In genomic region chr1:32447469-32448185, GRCh38 we compare ENCODE assay signal across 10 cellular contexts. TPM values are rescaled to one million over a fixed set of nuclear protein-coding genes. Genes with fewer than 3 reads are reported as not detected.
DNase-seq lines count a peak whose midpoint lies in the region; ATAC-seq, FAIRE-seq and TF ChIP-seq lines count a peak whose summit lies in the region.
"Had no signal": no experiment of that assay in that cellular context is flagged by ENCODE, and none has a peak within 500 bp of the region (broad histone marks: within the 10 kb centered on the region; RNA-seq: fewer than 3 reads in every experiment).

No MANE protein-coding gene starts in this region.

- no peak for FAIRE-seq in kidney (lab: Jason Lieb, UNC)

- CTCF ChIA-PET in WTC11 (lab: Charles Lee), result interaction anchor here (0.6 to 2.8 kb wide), 6 partner anchors 9 to 203 kb away, joined by 3 to 16 read pairs (median 5); partner anchors contain the start of genes RBBP4 and ZBTB8B

- intact Hi-C loops in kidney (cut with DNase I), result no loop called here

- H3K27me3 Mint-ChIP-seq in WTC11 (ENCODE audit: low read depth), result peaks cover 7% of the 10 kb centered on the region

- H3K27ac ChIP-seq in gastroesophageal sphincter, result peak overlapping the region in 1 of 4 donors; percentile 53
- H3K27ac ChIP-seq in tibial nerve, result no peak overlapping the region
- H3K27ac ChIP-seq in kidney (ENCODE audit: low read depth in 2 of 2, low read length in 2 of 2), result no peak overlapping the region
- H3K27ac ChIP-seq: parathyroid adenoma had no signal

- peaks cover 29% of the 10 kb centered on the region for H3K36me3 Mint-ChIP-seq in WTC11

- H3K4me3 ChIP-seq in gastroesophageal sphincter, result peak overlapping the region; percentile 27 to 43
- H3K4me3 ChIP-seq in retinal pigment epithelial cell (ENCODE audit: low read length), result peak overlapping the region; percentile 20
- peak overlapping the region in 2 of 4 donors; percentile 3 to 35 for H3K4me3 ChIP-seq in tibial nerve
- no peak overlapping the region for H3K4me3 ChIP-seq in kidney (ENCODE audit: low read length in 2 of 2)

- peaks cover 0 to 14% (median 0%) of the 10 kb centered on the region in 3 donors for H3K4me1 ChIP-seq in gastroesophageal sphincter
- H3K4me1 ChIP-seq in tibial nerve, result peaks cover 0 to 6% (median 0%) of the 10 kb centered on the region in 4 donors
- H3K4me1 ChIP-seq in kidney (ENCODE audit: control insufficient read depth in 1 of 2, insufficient read depth in 1 of 2, low read depth in 1 of 2, low read length in 2 of 2), result no peaks in the 10 kb centered on the region
- H3K4me1 ChIP-seq: parathyroid adenoma had no signal

- no peaks in the 10 kb centered on the region for H3K27me3 ChIP-seq in gastroesophageal sphincter
- H3K27me3 ChIP-seq in tibial nerve, result peaks cover 0 to 8% of the 10 kb centered on the region in 2 donors

- ATAC-seq in WTC11 (peak; percentile 86), gastroesophageal sphincter (no peak), HG03460 (IDR thresholded peaks at IDR 0.05; ENCODE audit: unreplicated experiment) (no peak)

- peak; percentile 61 for DNase-seq in H4 (ENCODE audit: low spot score)
- peak; percentile 81 for DNase-seq in WTC11 (ENCODE audit: low spot score)
- no peak for DNase-seq in retinal pigment epithelial cell (ENCODE audit: low read depth)
- DNase-seq in tibial nerve (ENCODE audit: low spot score in 2 of 2), result no peak
- DNase-seq in kidney, result no peak
- no peak for DNase-seq in activated CD4-positive, alpha-beta T cell treated with anti-CD3 and anti-CD28 coated beads for 1 hour

- H3K27ac Mint-ChIP-seq in WTC11, result peak overlapping the region; percentile 10
- H3K27ac Mint-ChIP-seq: IgD-negative memory B cell had no signal

- peak overlapping the region in 1 of 2 donors; percentile 26 for H3K9ac ChIP-seq in kidney (ENCODE audit: low read length in 2 of 2)
- H3K9ac ChIP-seq: parathyroid adenoma had no signal

- TF ChIP-seq CTCF in WTC11 (IDR thresholded peaks at IDR 0.05), result no peak
- TF ChIP-seq CTCF in gastroesophageal sphincter (IDR thresholded peaks at IDR 0.05), result no peak
- TF ChIP-seq CTCF in retinal pigment epithelial cell (conservative IDR thresholded peaks at IDR 0.05; ENCODE audit: low read depth, low read length), result no peak
- TF ChIP-seq CTCF in tibial nerve (IDR thresholded peaks at IDR 0.05), result no peak
- TF ChIP-seq CTCF in kidney (IDR thresholded peaks at IDR 0.05; ENCODE audit: borderline replicate concordance, extremely low read depth, insufficient read depth), result no peak

- no peak for TF ChIP-seq EP300 in gastroesophageal sphincter (IDR thresholded peaks at IDR 0.05)
- TF ChIP-seq EP300 in tibial nerve (IDR thresholded peaks at IDR 0.05), result no peak

- H3K9me3 Mint-ChIP-seq in WTC11, result peaks cover 31% of the 10 kb centered on the region

- H3K4me3 Mint-ChIP-seq in WTC11, result peak overlapping the region; percentile 62
- H3K4me3 Mint-ChIP-seq: IgD-negative memory B cell had no signal

- H3K4me1 Mint-ChIP-seq in WTC11, result peaks cover 47% of the 10 kb centered on the region
- H3K4me1 Mint-ChIP-seq: IgD-negative memory B cell had no signal

- no peaks in the 10 kb centered on the region for H3K36me3 ChIP-seq in gastroesophageal sphincter
- H3K36me3 ChIP-seq in tibial nerve, result no peaks in the 10 kb centered on the region
- no peaks in the 10 kb centered on the region for H3K36me3 ChIP-seq in kidney (ENCODE audit: control insufficient read depth in 1 of 2, insufficient read depth in 2 of 2, low read length in 2 of 2)

- 15% methylated on average over 9 to 11 of the region's 13 CpGs for WGBS in gastroesophageal sphincter (ENCODE audit: low coverage in 1 of 2), 2 donors
- WGBS in tibial nerve, 2 donors, result 19 to 26% methylated on average over 13 of the region's 13 CpGs

- TF ChIP-seq POLR2A in gastroesophageal sphincter (IDR thresholded peaks at IDR 0.05) (no peak), tibial nerve (IDR thresholded peaks at IDR 0.05) (no peak)

- POLR2A ChIA-PET in WTC11 (lab: Charles Lee), result interaction anchor here (0.5 to 0.6 kb wide), 2 partner anchors 57 to 77 kb away, joined by 4 to 5 read pairs; no protein-coding TSS in a partner anchor

- peaks cover 0 to 11% (median 0%) of the 10 kb centered on the region in 3 donors for H3K9me3 ChIP-seq in gastroesophageal sphincter
- H3K9me3 ChIP-seq in tibial nerve, result peaks cover 0 to 19% (median 1%) of the 10 kb centered on the region in 4 donors
- peaks cover 0 to 7% of the 10 kb centered on the region in 2 donors for H3K9me3 ChIP-seq in kidney (ENCODE audit: control insufficient read depth in 1 of 2, low read length in 2 of 2)

TF ChIP-seq in WTC11, 78 proteins besides CTCF, POLR2A, EP300 and RAD21:
- TF ChIP-seq, protein P1, sequence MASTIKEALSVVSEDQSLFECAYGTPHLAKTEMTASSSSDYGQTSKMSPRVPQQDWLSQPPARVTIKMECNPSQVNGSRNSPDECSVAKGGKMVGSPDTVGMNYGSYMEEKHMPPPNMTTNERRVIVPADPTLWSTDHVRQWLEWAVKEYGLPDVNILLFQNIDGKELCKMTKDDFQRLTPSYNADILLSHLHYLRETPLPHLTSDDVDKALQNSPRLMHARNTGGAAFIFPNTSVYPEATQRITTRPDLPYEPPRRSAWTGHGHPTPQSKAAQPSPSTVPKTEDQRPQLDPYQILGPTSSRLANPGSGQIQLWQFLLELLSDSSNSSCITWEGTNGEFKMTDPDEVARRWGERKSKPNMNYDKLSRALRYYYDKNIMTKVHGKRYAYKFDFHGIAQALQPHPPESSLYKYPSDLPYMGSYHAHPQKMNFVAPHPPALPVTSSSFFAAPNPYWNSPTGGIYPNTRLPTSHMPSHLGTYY (CRISPR knock-in tag; IDR thresholded peaks at IDR 0.05), result no peak

RNA-seq across cellular contexts. Expression of gene ZBTB8B, which starts 17.2 kb away (rescaled TPM):
- 0.02 TPM in 1 of 2 replicates, not detected in the other for total RNA-seq in H4 (2014; rRNA removed; shearing (Covaris generic))
- total RNA-seq in WTC11 (2021) (2.7 to 3.8 TPM (median 3.7 TPM) in 3 replicates), gastroesophageal sphincter (under 1 TPM in 2 of 4 donors, not detected in 2; under 0.01 to 0.16 TPM), tibial nerve (under 1 TPM in 1 of 4 donors, not detected in 3; 0.21 TPM), kidney (0.03 TPM)
- polyA plus RNA-seq in kidney (ENCODE audit: insufficient read depth, low read depth, low replicate concordance), result 0.06 TPM
- polyA plus RNA-seq: IgD-negative memory B cell had no signal

RNA-seq across cellular contexts. Expression of gene BSDC1, which starts 53.4 kb away (rescaled TPM):
- 47.0 and 47.5 TPM in 2 replicates for total RNA-seq in H4 (2014; rRNA removed; shearing (Covaris generic))
- total RNA-seq in WTC11 (2021), result 42.4 to 44.3 TPM (median 43.6 TPM) in 3 replicates
- 10 to 100 TPM; 56.5 to 74.2 (median 70.0) TPM for total RNA-seq in gastroesophageal sphincter
- 10 to 100 TPM; 60.6 to 88.7 (median 83.8) TPM for total RNA-seq in tibial nerve
- total RNA-seq in kidney, result 61.7 TPM
- 40.2 TPM for polyA plus RNA-seq in kidney (ENCODE audit: insufficient read depth, low read depth, low replicate concordance)

Comparison
In these comparisons a context has a peak if more than half of its experiments do, and no peak if none do; other contexts are left out.
1. DNase-seq: peak in H4 (single experiment) and WTC11 (single experiment); none in retinal pigment epithelial cell (single experiment), tibial nerve (0 of 2), kidney (single experiment) and activated CD4-positive, alpha-beta T cell treated with anti-CD3 and anti-CD28 coated beads for 1 hour (single experiment).
2. H3K4me3 ChIP-seq: peak in gastroesophageal sphincter (2 of 2) and retinal pigment epithelial cell (single experiment); none in kidney (0 of 2).